In genomic region chr18:25531207-25531606, GRCh38 we compare ENCODE assay signal across 27 cellular contexts.
"Had no signal": no experiment of that assay in that cellular context is flagged by ENCODE, and none has a peak within 500 bp of the region (broad histone marks: within the 10 kb centered on the region; RNA-seq: fewer than 3 reads in every experiment).

No MANE protein-coding gene starts in this region.

- H3K4me1 ChIP-seq: Peyer's patch, SJCRH30 had no signal

- H3K4me3 ChIP-seq: PC-9, Peyer's patch, SJCRH30 had no signal

- DNase-seq: IMR-90, Karpas-422, KG1, MV-4-11, NCI-H1048, NCI-H1105, NCI-H1417, NCI-H1436 treated with DMSO at 0.1 percent for 48 hours, NCI-H1694, NCI-H1930, NCI-H2081, NCI-H2107, NCI-H226, NCI-H446, NCI-H510A, NCI-H524 treated with DMSO at 0.1 percent for 48 hours, NCI-H69, NCI-H774, OCI-M1, PC-9, Peyer's patch, SHP77 treated with DMSO at 0.1 percent for 48 hours, SJCRH30, T-helper 1 cell had no signal

- ATAC-seq: HepG2, Right ventricle myocardium inferior, SK-N-SH treated with all-trans-retinoic acid at 6 μM for 48 hours had no signal

- H3K27me3 ChIP-seq: Peyer's patch, SJCRH30 had no signal

- H3K27ac ChIP-seq: PC-9, Peyer's patch, SJCRH30 had no signal

- H3K9me3 ChIP-seq: Peyer's patch, SJCRH30 had no signal

- H3K4me2 ChIP-seq: PC-9 had no signal

- H2AFZ ChIP-seq: PC-9 had no signal

- H3K36me3 ChIP-seq: Peyer's patch, SJCRH30 had no signal
